ENCODE assay signal across 21 cellular contexts in the genomic region with DNA sequence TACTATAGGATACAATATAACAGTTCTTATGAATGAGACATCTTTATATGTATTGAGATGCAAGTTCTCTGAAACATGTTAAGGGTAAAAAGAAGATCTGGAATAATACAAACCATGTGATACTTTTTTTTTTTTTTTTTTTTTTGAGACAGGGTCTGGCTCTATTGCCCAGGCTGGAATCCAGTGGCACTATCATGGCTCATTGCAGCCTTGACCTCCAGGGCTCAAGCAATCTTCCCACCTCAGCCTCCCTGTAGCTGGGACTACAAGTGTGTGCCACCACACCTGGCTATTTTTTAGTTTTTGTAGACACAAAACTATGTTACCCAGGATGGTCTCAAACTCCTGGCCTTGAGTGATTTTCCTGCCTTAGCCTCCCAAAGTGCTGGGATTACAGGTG. TPM values are rescaled to one million over a fixed set of nuclear protein-coding genes. Genes with fewer than 3 reads are reported as not detected.
DNase-seq lines count a peak whose midpoint lies in the region; ATAC-seq, FAIRE-seq and TF ChIP-seq lines count a peak whose summit lies in the region.
"Had no signal": no experiment of that assay in that cellular context is flagged by ENCODE, and none has a peak within 500 bp of the region (broad histone marks: within the 10 kb centered on the region; RNA-seq: fewer than 3 reads in every experiment).

No MANE protein-coding gene starts in this region.

- TF ChIP-seq CTCF in A549 (IDR thresholded peaks at IDR 0.05) = no peak
- no peak for TF ChIP-seq CTCF in RWPE1 (conservative IDR thresholded peaks at IDR 0.05; ENCODE audit: low read depth)
- no peak for TF ChIP-seq CTCF in stomach (IDR thresholded peaks at IDR 0.05)

- H3K4me3 ChIP-seq in A549 (no peak overlapping the region), mesenchymal stem cell (ENCODE audit: insufficient read depth in 1 of 2, low read depth in 1 of 2, low read length in 2 of 2) (no peak overlapping the region), stomach (no peak overlapping the region)
- H3K4me3 ChIP-seq: BLaER1 treated with 17β-estradiol and CSF1 and Interleukin-3, amounts not matched to agents 10 nM and 100 nM; GM23248; HAP-1 had no signal

- no peaks in the 10 kb centered on the region for H3K9me3 Mint-ChIP-seq in dendritic cell treated with granulocyte-macrophage colony-stimulating factor and Interleukin-4, amounts not matched to agents 40 ng/mL and 50 ng/mL, for 4 days
- H3K9me3 Mint-ChIP-seq: CD4-positive, CD25-positive, alpha-beta regulatory T cell; CD8-positive, alpha-beta memory T cell had no signal

- H2BK12ac ChIP-seq in mesenchymal stem cell (ENCODE audit: low read length in 2 of 2) = no peak overlapping the region

- H3K4me3 Mint-ChIP-seq in dendritic cell treated with granulocyte-macrophage colony-stimulating factor and Interleukin-4, amounts not matched to agents 40 ng/mL and 50 ng/mL, for 4 days = no peak overlapping the region
- H3K4me3 Mint-ChIP-seq: B cell; CD4-positive, CD25-positive, alpha-beta regulatory T cell; CD8-positive, alpha-beta memory T cell had no signal

- peaks cover 3 to 4% of the 10 kb centered on the region in 2 experiments for H3K36me3 ChIP-seq in mesenchymal stem cell (ENCODE audit: control insufficient read depth in 1 of 2, insufficient read depth in 2 of 2, low read depth in 1 of 2, low read length in 2 of 2)
- peaks cover 0 to 19% (median 16%) of the 10 kb centered on the region in 4 donors for H3K36me3 ChIP-seq in stomach
- H3K36me3 ChIP-seq: HAP-1 had no signal

- H3K27ac Mint-ChIP-seq in dendritic cell treated with granulocyte-macrophage colony-stimulating factor and Interleukin-4, amounts not matched to agents 40 ng/mL and 50 ng/mL, for 4 days = peak overlapping the region; percentile 52
- H3K27ac Mint-ChIP-seq: B cell; CD4-positive, CD25-positive, alpha-beta regulatory T cell had no signal

- no peak for TF ChIP-seq RAD21 in A549 (conservative IDR thresholded peaks at IDR 0.05 in 1 of 2, IDR thresholded peaks at IDR 0.05 in 1 of 2)

- CTCF ChIA-PET in A549 (lab: Yijun Ruan, JAX) (interaction anchor here (0.6 to 1.8 kb wide), 3 partner anchors 41 to 576 kb away, joined by 3 to 7 read pairs (median 3); no protein-coding TSS in a partner anchor), RWPE1 (lab: Yijun Ruan, JAX) (no interaction called here)

- no peak overlapping the region for H2BK5ac ChIP-seq in mesenchymal stem cell (ENCODE audit: low read depth, low read length, poor library complexity, severe bottlenecking)

- peaks cover 2% of the 10 kb centered on the region for H3K79me1 ChIP-seq in mesenchymal stem cell (replicated peaks; ENCODE audit: low read length, poor library complexity, severe bottlenecking)

- intact Hi-C loops in dendritic cell treated with granulocyte-macrophage colony-stimulating factor and Interleukin-4, amounts not matched to agents 40 ng/mL and 50 ng/mL, for 4 days (cut with micrococcal nuclease) = no loop called here
- intact Hi-C loops in stomach (cut with DNase I; ENCODE audit: low total_unique reads) = no loop called here
- intact Hi-C loops in posterior cingulate gyrus (cut with DNase I) = no loop called here

- H2BK15ac ChIP-seq in mesenchymal stem cell (ENCODE audit: low read depth, poor library complexity, severe bottlenecking) = no peak overlapping the region

- H3K4me2 ChIP-seq in A549 = no peak overlapping the region
- H3K4me2 ChIP-seq in mesenchymal stem cell (ENCODE audit: low read length, poor library complexity, severe bottlenecking) = no peak overlapping the region
- H3K4me2 ChIP-seq: BLaER1 treated with 17β-estradiol and CSF1 and Interleukin-3, amounts not matched to agents 10 nM and 100 nM had no signal

- FAIRE-seq in A549 (lab: Jason Lieb, UNC) = no peak
- FAIRE-seq: GM12891, GM18507 had no signal

- H2AFZ ChIP-seq in mesenchymal stem cell (ENCODE audit: low read depth, low read length) = no peak overlapping the region
- H2AFZ ChIP-seq: GM23248 had no signal

- no peaks in the 10 kb centered on the region for H3K27me3 ChIP-seq in mesenchymal stem cell (ENCODE audit: control insufficient read depth in 1 of 2, insufficient read depth in 1 of 2, low read length in 2 of 2)
- H3K27me3 ChIP-seq in stomach = no peaks in the 10 kb centered on the region
- H3K27me3 ChIP-seq: BLaER1 treated with 17β-estradiol and CSF1 and Interleukin-3, amounts not matched to agents 10 nM and 100 nM had no signal

- ATAC-seq in A549 = no peak

- peaks cover 12% of the 10 kb centered on the region for H3K36me3 Mint-ChIP-seq in dendritic cell treated with granulocyte-macrophage colony-stimulating factor and Interleukin-4, amounts not matched to agents 40 ng/mL and 50 ng/mL, for 4 days (ENCODE audit: low read depth)

- no peak overlapping the region for H3K18ac ChIP-seq in mesenchymal stem cell (ENCODE audit: low read depth in 1 of 2, low read length in 2 of 2)

- H3K27ac ChIP-seq in A549 (peak overlapping the region; percentile 54 to 81; a peak in 5 of 6 replicates), RWPE1 (peak overlapping the region; percentile 51), mesenchymal stem cell (ENCODE audit: low read length, poor library complexity, severe bottlenecking) (no peak overlapping the region), stomach (no peak overlapping the region)
- H3K27ac ChIP-seq: BLaER1 treated with 17β-estradiol and CSF1 and Interleukin-3, amounts not matched to agents 10 nM and 100 nM; GM23248 had no signal

- peaks cover 21% of the 10 kb centered on the region for H3K4me1 Mint-ChIP-seq in dendritic cell treated with granulocyte-macrophage colony-stimulating factor and Interleukin-4, amounts not matched to agents 40 ng/mL and 50 ng/mL, for 4 days (ENCODE audit: low read depth)
- H3K4me1 Mint-ChIP-seq: B cell had no signal

- H3K9ac ChIP-seq in mesenchymal stem cell (ENCODE audit: low read length) = no peak overlapping the region
- H3K9ac ChIP-seq: BLaER1 treated with 17β-estradiol and CSF1 and Interleukin-3, amounts not matched to agents 10 nM and 100 nM; GM23248 had no signal

- peak overlapping the region; percentile 41 for H2AK5ac ChIP-seq in mesenchymal stem cell (ENCODE audit: low read length, severe bottlenecking)

- TF ChIP-seq POLR2A in A549 (IDR thresholded peaks at IDR 0.05; ENCODE audit: low read length) = no peak
- TF ChIP-seq POLR2A in stomach (IDR thresholded peaks at IDR 0.05) = no peak

- no peak for TF ChIP-seq EP300 in A549 (IDR thresholded peaks at IDR 0.05)
- TF ChIP-seq EP300 in stomach (IDR thresholded peaks at IDR 0.05) = no peak

- no peak overlapping the region for H3K23ac ChIP-seq in mesenchymal stem cell (ENCODE audit: low read length in 2 of 2)

- H3K9me3 ChIP-seq in A549 (no peaks in the 10 kb centered on the region), mesenchymal stem cell (ENCODE audit: control insufficient read depth, low read length) (no peaks in the 10 kb centered on the region), stomach (no peaks in the 10 kb centered on the region)
- H3K9me3 ChIP-seq: BLaER1 treated with 17β-estradiol and CSF1 and Interleukin-3, amounts not matched to agents 10 nM and 100 nM; HAP-1 had no signal

- no peak overlapping the region for H4K8ac ChIP-seq in mesenchymal stem cell (ENCODE audit: low read length)

- H3K14ac ChIP-seq in mesenchymal stem cell (ENCODE audit: low read length in 2 of 2) = no peak overlapping the region

- no peak overlapping the region for H2BK120ac ChIP-seq in mesenchymal stem cell (ENCODE audit: low read depth, low read length)

- no peak overlapping the region for H4K91ac ChIP-seq in mesenchymal stem cell (ENCODE audit: low read length)

- H3K4me1 ChIP-seq in A549 (peaks cover 42% of the 10 kb centered on the region), mesenchymal stem cell (ENCODE audit: control insufficient read depth, insufficient read depth, low read depth, low read length) (peaks cover 3% of the 10 kb centered on the region), stomach (peaks cover 6 to 22% (median 12%) of the 10 kb centered on the region in 4 donors)

- no peaks in the 10 kb centered on the region for H3K27me3 Mint-ChIP-seq in dendritic cell treated with granulocyte-macrophage colony-stimulating factor and Interleukin-4, amounts not matched to agents 40 ng/mL and 50 ng/mL, for 4 days
- H3K27me3 Mint-ChIP-seq: B cell; CD4-positive, CD25-positive, alpha-beta regulatory T cell; CD8-positive, alpha-beta memory T cell had no signal

- POLR2A ChIA-PET in A549 (lab: Yijun Ruan, JAX) = no interaction called here
- POLR2A ChIA-PET in RWPE1 (lab: Yijun Ruan, JAX; ENCODE audit: low non-redundant PET) = no interaction called here

- H3K4ac ChIP-seq in mesenchymal stem cell (ENCODE audit: low read depth in 1 of 2, low read length in 2 of 2) = peak overlapping the region in 1 of 2 experiments; percentile 12

- DNase-seq in A549 (ENCODE audit: low read depth in 1 of 2, low spot score in 1 of 2) (no peak), RWPE1 (ENCODE audit: low spot score) (no peak), mesenchymal stem cell (no peak), stomach (no peak), NOMO-1 treated with dmso at 0.1 percent for 144 hours (lab: John Stamatoyannopoulos, UW; ENCODE audit: unreplicated experiment) (no peak), posterior cingulate gyrus (no peak)
- DNase-seq: 8988T; CD4-positive, CD25-positive, alpha-beta regulatory T cell; CD8-positive, alpha-beta memory T cell; COR-L47; DMS 273 treated with DMSO at 0.1 percent for 48 hours; DND-41; EL; GM23248 had no signal

RNA-seq across cellular contexts. Expression of a gene that starts 22.1 kb away (rescaled TPM):
- polyA plus RNA-seq in A549 (2011; rRNA removed) (145 and 202 TPM in 2 replicates), A549 (2017; fragmentation: RNase III; extraction: RNeasy Plus Mini Kit Qiagen cat#74134 plus additional on column Dnase treatment) (77.5 to 80.0 TPM (median 78.6 TPM) in 3 replicates), stomach (100 to 1,000 TPM in 2 of 3 donors, 10 to 100 TPM in 1; 77.7 to 127 (median 115) TPM)
- polyA plus RNA-seq in A549 (2012; cell fraction: cytosol; rRNA removed) = 54.2 and 63.4 TPM in 2 replicates
- polyA plus RNA-seq in A549 (2012; cell fraction: nucleus; rRNA removed) = 178 and 186 TPM in 2 replicates
- polyA minus RNA-seq in A549 (2011; rRNA and poly(A)+ RNA removed) = 144 and 151 TPM in 2 replicates
- 229 TPM for polyA plus RNA-seq in mesenchymal stem cell (2013, experiment 1 of 2)
- polyA plus RNA-seq in mesenchymal stem cell (2013, experiment 2 of 2) = 224 TPM
- 100 to 1,000 TPM in 4 of 5 donors, 10 to 100 TPM in 1; 87.5 to 330 (median 142) TPM for total RNA-seq in stomach

RNA-seq across cellular contexts. Expression of a gene that starts 27.9 kb away (rescaled TPM):
- polyA plus RNA-seq in A549 (2011; rRNA removed) (61.2 and 67.9 TPM in 2 replicates), A549 (2017; fragmentation: RNase III; extraction: RNeasy Plus Mini Kit Qiagen cat#74134 plus additional on column Dnase treatment) (117 to 128 TPM (median 121 TPM) in 3 replicates), stomach (100 to 1,000 TPM; 119 to 207 (median 150) TPM)
- polyA plus RNA-seq in A549 (2012; cell fraction: cytosol; rRNA removed) = 44.7 and 49.2 TPM in 2 replicates
- polyA plus RNA-seq in A549 (2012; cell fraction: nucleus; rRNA removed) = 19.4 and 22.9 TPM in 2 replicates
- 23.9 and 24.4 TPM in 2 replicates for polyA minus RNA-seq in A549 (2011; rRNA and poly(A)+ RNA removed)
- 71.3 TPM for polyA plus RNA-seq in mesenchymal stem cell (2013, experiment 1 of 2)
- 71.6 TPM for polyA plus RNA-seq in mesenchymal stem cell (2013, experiment 2 of 2)
- 100 to 1,000 TPM; 106 to 349 (median 133) TPM for total RNA-seq in stomach

RNA-seq across cellular contexts. Expression of a gene that starts 52.3 kb away (rescaled TPM):
- 1.3 and 1.8 TPM in 2 replicates for polyA plus RNA-seq in A549 (2011; rRNA removed)
- polyA plus RNA-seq in A549 (2012; cell fraction: cytosol; rRNA removed) = 3.1 and 3.6 TPM in 2 replicates
- polyA plus RNA-seq in A549 (2012; cell fraction: nucleus; rRNA removed) = 15.6 and 15.8 TPM in 2 replicates
- 1.3 to 2.0 TPM (median 1.5 TPM) in 3 replicates for polyA plus RNA-seq in A549 (2017; fragmentation: RNase III; extraction: RNeasy Plus Mini Kit Qiagen cat#74134 plus additional on column Dnase treatment)
- polyA minus RNA-seq in A549 (2011; rRNA and poly(A)+ RNA removed) = 0.54 and 1.2 TPM in 2 replicates
- 15.0 TPM for polyA plus RNA-seq in mesenchymal stem cell (2013, experiment 1 of 2)
- polyA plus RNA-seq in mesenchymal stem cell (2013, experiment 2 of 2) = 14.4 TPM
- 10 to 100 TPM in 3 of 5 donors, 1 to 10 TPM in 2; 4.9 to 32.3 (median 11.7) TPM for total RNA-seq in stomach
- 10 to 100 TPM in 1 of 3 donors, 1 to 10 TPM in 2; 7.5 to 54.2 (median 8.7) TPM for polyA plus RNA-seq in stomach
- total RNA-seq: B cell, HT-29 had no signal
- polyA plus RNA-seq: CD8-positive, alpha-beta memory T cell had no signal

Comparison
In these comparisons a context has a peak if more than half of its experiments do, and no peak if none do; other contexts are left out.
1. H3K27ac ChIP-seq: peak in A549 (2 of 2) and RWPE1 (single experiment); none in mesenchymal stem cell (single experiment) and stomach (0 of 5).